ENCODE assay signal across 8 cellular contexts in the genomic region with DNA sequence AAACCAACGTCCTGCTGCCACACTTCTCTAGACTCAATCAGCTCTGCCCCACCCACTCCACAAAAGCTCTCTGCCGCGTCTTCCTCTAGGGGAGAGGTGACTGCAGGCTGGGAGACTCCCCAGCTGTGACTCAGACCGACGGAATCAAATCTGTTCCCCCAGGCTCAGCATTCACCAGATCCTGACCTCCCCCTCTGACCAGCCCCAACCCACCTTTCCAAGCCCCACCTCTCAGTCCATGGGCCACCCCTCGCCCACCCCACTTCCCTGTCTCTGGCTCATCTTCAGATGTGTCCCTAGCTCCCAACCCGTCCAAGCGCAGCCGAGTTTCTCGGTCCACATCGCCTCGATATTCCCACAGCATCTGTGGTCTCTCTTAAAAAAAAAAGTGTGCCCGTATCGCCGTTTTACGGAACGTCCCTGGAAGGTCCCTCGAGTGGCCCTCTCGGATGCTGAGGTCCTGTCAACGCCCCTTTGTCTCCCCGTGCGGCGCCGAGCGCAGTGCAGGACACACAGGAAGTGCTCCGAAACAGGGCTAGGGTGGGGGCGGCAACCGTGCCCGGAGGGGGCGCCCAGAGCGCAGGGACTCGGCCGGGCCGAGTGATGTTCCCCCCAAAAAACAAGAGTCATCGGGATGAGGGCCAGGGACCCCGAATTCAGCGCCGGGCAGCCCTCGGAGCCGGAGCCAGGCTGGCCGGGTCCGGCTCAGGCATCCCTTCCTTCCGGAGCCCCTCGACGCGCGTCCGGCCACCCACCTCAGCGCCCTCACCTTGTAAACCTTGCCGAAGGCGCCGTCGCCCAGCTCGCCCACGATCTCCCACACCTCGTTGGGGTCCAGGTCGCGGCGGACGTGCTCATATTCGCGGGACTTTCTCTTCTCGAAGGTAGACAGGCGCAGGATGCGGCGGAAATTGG. TPM values are rescaled to one million over a fixed set of nuclear protein-coding genes. Genes with fewer than 3 reads are reported as not detected.
DNase-seq lines count a peak whose midpoint lies in the region; ATAC-seq and TF ChIP-seq lines count a peak whose summit lies in the region.

No MANE protein-coding gene starts in this region.

- peak overlapping the region; percentile 97 for H3K4me3 Mint-ChIP-seq in activated T-helper 17 cell treated with anti-CD3 and anti-CD28 coated beads, Interleukin-2, amount 50 U/mL, for 72 hours
- H3K4me3 Mint-ChIP-seq in neural crest cell, result peak overlapping the region; percentile 94

- H3K36me3 ChIP-seq in Peyer's patch, result no peaks in the 10 kb centered on the region
- no peaks in the 10 kb centered on the region for H3K36me3 ChIP-seq in upper lobe of left lung

- H3K9me3 ChIP-seq in AG04450 (ENCODE audit: control insufficient read depth, insufficient read depth, low read length) (no peaks in the 10 kb centered on the region; the same call in 1 of the 2 replicates), Peyer's patch (no peaks in the 10 kb centered on the region), upper lobe of left lung (no peaks in the 10 kb centered on the region)

- ATAC-seq in GM18907 (IDR thresholded peaks at IDR 0.05; ENCODE audit: unreplicated experiment) (peak; percentile 33), HG03159 (IDR thresholded peaks at IDR 0.05; ENCODE audit: unreplicated experiment) (peak; percentile 22), upper lobe of left lung (ENCODE audit: low FRiP score in 2 of 2) (peak; percentile 62 to 75)
- ATAC-seq in activated T-helper 17 cell treated with anti-CD3 and anti-CD28 coated beads, Interleukin-2, amount 50 U/mL, for 72 hours (replicated peaks), result peak; percentile 68

- H3K36me3 Mint-ChIP-seq in activated T-helper 17 cell treated with anti-CD3 and anti-CD28 coated beads, Interleukin-2, amount 50 U/mL, for 72 hours (ENCODE audit: low read depth), result peaks cover 53% of the 10 kb centered on the region
- no peaks in the 10 kb centered on the region for H3K36me3 Mint-ChIP-seq in neural crest cell (ENCODE audit: low read depth)

- H3K27me3 ChIP-seq in AG04450 (ENCODE audit: control insufficient read depth, insufficient read depth, low read length), result no peaks in the 10 kb centered on the region
- no peaks in the 10 kb centered on the region for H3K27me3 ChIP-seq in Peyer's patch
- H3K27me3 ChIP-seq in upper lobe of left lung, result no peaks in the 10 kb centered on the region

- POLR2A ChIA-PET in AG04450 (lab: Yijun Ruan, JAX), result interaction anchor here (0.6 to 3.8 kb wide), 5 partner anchors 15 to 181 kb away, joined by 3 to 14 read pairs (median 4); a partner anchor contains a TSS

- TF ChIP-seq CTCF in AG04450 (IDR thresholded peaks at IDR 0.05; ENCODE audit: low read depth, low read length) (no peak), Peyer's patch (IDR thresholded peaks at IDR 0.05) (peak in 1 of 6 experiments; percentile 8), neural crest cell (conservative IDR thresholded peaks at IDR 0.05) (no peak), upper lobe of left lung (IDR thresholded peaks at IDR 0.05) (peak in 2 of 6 experiments; percentile 4 to 30)

- no peaks in the 10 kb centered on the region for H3K27me3 Mint-ChIP-seq in activated T-helper 17 cell treated with anti-CD3 and anti-CD28 coated beads, Interleukin-2, amount 50 U/mL, for 72 hours
- H3K27me3 Mint-ChIP-seq in neural crest cell (ENCODE audit: low read depth), result peaks cover 11% of the 10 kb centered on the region

- H3K4me3 ChIP-seq in AG04450 (ENCODE audit: low read depth, low read length) (peak overlapping the region; percentile 93), Peyer's patch (peak overlapping the region; percentile 58 to 93 (median 78)), upper lobe of left lung (peak overlapping the region; percentile 66 to 98 (median 92))

- H3K4me1 Mint-ChIP-seq in activated T-helper 17 cell treated with anti-CD3 and anti-CD28 coated beads, Interleukin-2, amount 50 U/mL, for 72 hours, result peaks cover 22% of the 10 kb centered on the region
- H3K4me1 Mint-ChIP-seq in neural crest cell, result peaks cover 43% of the 10 kb centered on the region

- 0 to 1% methylated on average over 28 to 32 of the region's 66 CpGs for WGBS in upper lobe of left lung, 2 donors

- DNase-seq in AG04450 (ENCODE audit: low read depth, low spot score) (no peak), Peyer's patch (peak; percentile 72 to 89 (median 79)), fibroblast of peridontal ligament (ENCODE audit: extremely low read depth) (peak; percentile 61), neural crest cell (ENCODE audit: low read depth, low spot score) (peak; percentile 34), upper lobe of left lung (peak; percentile 82 to 92)

- CTCF ChIA-PET in AG04450 (lab: Charles Lee), result interaction anchor here (0.6 to 4.3 kb wide), 18 partner anchors 8 to 276 kb away, joined by 3 to 51 read pairs (median 7); a partner anchor contains a TSS

- TF ChIP-seq POLR2A in Peyer's patch (IDR thresholded peaks at IDR 0.05) (peak in 1 of 2 donors; percentile 31), upper lobe of left lung (IDR thresholded peaks at IDR 0.05) (peak in 1 of 4 donors; percentile 72)

- no peak for TF ChIP-seq EP300 in upper lobe of left lung (IDR thresholded peaks at IDR 0.05)

- peak overlapping the region; percentile 97 for H3K27ac Mint-ChIP-seq in activated T-helper 17 cell treated with anti-CD3 and anti-CD28 coated beads, Interleukin-2, amount 50 U/mL, for 72 hours
- H3K27ac Mint-ChIP-seq in neural crest cell (ENCODE audit: unreplicated experiment), result peak overlapping the region; percentile 57

- H3K27ac ChIP-seq in AG04450 (ENCODE audit: low read depth, low read length) (peak overlapping the region; percentile 75), Peyer's patch (peak overlapping the region; percentile 85 to 99 (median 90)), upper lobe of left lung (peak overlapping the region; percentile 92 to 97 (median 94))

- H3K4me1 ChIP-seq in Peyer's patch (peaks cover 0 to 14% (median 2%) of the 10 kb centered on the region in 4 donors), upper lobe of left lung (peaks cover 22 to 39% (median 29%) of the 10 kb centered on the region in 4 donors)

- no peaks in the 10 kb centered on the region for H3K9me3 Mint-ChIP-seq in activated T-helper 17 cell treated with anti-CD3 and anti-CD28 coated beads, Interleukin-2, amount 50 U/mL, for 72 hours
- H3K9me3 Mint-ChIP-seq in neural crest cell, result no peaks in the 10 kb centered on the region

RNA-seq across cellular contexts. Expression of a gene that starts 0.6 kb away (rescaled TPM):
- 7.8 and 10.8 TPM in 2 replicates for polyA plus RNA-seq in AG04450 (2011; rRNA removed)
- 26.8 and 27.1 TPM in 2 replicates for polyA minus RNA-seq in AG04450 (2011; rRNA and poly(A)+ RNA removed)
- total RNA-seq in Peyer's patch, result 100 to 1,000 TPM in 1 of 4 donors, 10 to 100 TPM in 3; 26.3 to 202 (median 68.1) TPM
- 100 to 1,000 TPM; 140 to 158 TPM for total RNA-seq in activated T-helper 17 cell treated with anti-CD3 and anti-CD28 coated beads, Interleukin-2, amount 50 U/mL, for 72 hours
- 32.3 and 43.5 TPM in 2 replicates for total RNA-seq in neural crest cell
- 100 to 1,000 TPM in 2 of 6 donors, 10 to 100 TPM in 4; 50.6 to 170 (median 60.5) TPM for total RNA-seq in upper lobe of left lung

RNA-seq across cellular contexts. Expression of a gene that starts 6.6 kb away (rescaled TPM):
- polyA plus RNA-seq in AG04450 (2011; rRNA removed), result not detected in 2 replicates
- polyA minus RNA-seq in AG04450 (2011; rRNA and poly(A)+ RNA removed), result not detected in 2 replicates
- total RNA-seq in Peyer's patch (not detected), neural crest cell (0.37 TPM in 1 of 2 replicates, not detected in the other), upper lobe of left lung (not detected)
- total RNA-seq in activated T-helper 17 cell treated with anti-CD3 and anti-CD28 coated beads, Interleukin-2, amount 50 U/mL, for 72 hours, result not detected
